9 cellular contexts compared by ENCODE assay signal in genomic region chr22:18055619-18056160, GRCh38. TPM values are rescaled to one million over a fixed set of nuclear protein-coding genes. Genes with fewer than 3 reads are reported as not detected.
DNase-seq lines count a peak whose midpoint lies in the region; ATAC-seq, FAIRE-seq and TF ChIP-seq lines count a peak whose summit lies in the region.
"Had no signal": no experiment of that assay in that cellular context is flagged by ENCODE, and none has a peak within 500 bp of the region (broad histone marks: within the 10 kb centered on the region; RNA-seq: fewer than 3 reads in every experiment).

No MANE protein-coding gene starts in this region.

- no peak overlapping the region for H3K9ac ChIP-seq in Loucy (ENCODE audit: low read depth, low read length, poor library complexity, severe bottlenecking)
- no peak overlapping the region; the same call in 1 of the 2 replicates for H3K9ac ChIP-seq in GM12878 (ENCODE audit: control insufficient read depth, insufficient read depth, low read length)
- H3K9ac ChIP-seq in mesenchymal stem cell (ENCODE audit: low read length) = peak overlapping the region; percentile 83

- H3K18ac ChIP-seq in mesenchymal stem cell (ENCODE audit: low read depth in 1 of 2, low read length in 2 of 2) = peak overlapping the region; percentile 4 to 89

- no peaks in the 10 kb centered on the region for H3K9me2 ChIP-seq in Loucy (replicated peaks; ENCODE audit: low read depth, low read length)

- in situ Hi-C loops in GM12878 (cut with MboI) = no loop called here

- TF ChIP-seq EP300 in GM12878 (IDR thresholded peaks at IDR 0.05; ENCODE audit: borderline replicate concordance in 1 of 2, control insufficient read depth in 1 of 2, low read depth in 2 of 2, low read length in 2 of 2) = no peak
- TF ChIP-seq EP300 in suprapubic skin (IDR thresholded peaks at IDR 0.05) = no peak

- peak overlapping the region; percentile 35 for H2BK120ac ChIP-seq in mesenchymal stem cell (ENCODE audit: low read depth, low read length)

- CTCF ChIA-PET in GM12878 (lab: Yijun Ruan, JAX) = interaction anchor here (1.0 to 7.6 kb wide), 7 partner anchors 10 to 32 kb away, joined by 3 to 75 read pairs (median 10); partner anchors contain the start of genes MICAL3 and PEX26

- peak overlapping the region; percentile 6 for H2BK5ac ChIP-seq in mesenchymal stem cell (ENCODE audit: low read depth, low read length, poor library complexity, severe bottlenecking)

- no peaks in the 10 kb centered on the region for H3K4me1 ChIP-seq in Loucy (ENCODE audit: insufficient read depth, low read length, poor library complexity, severe bottlenecking)
- H3K4me1 ChIP-seq in GM12878 (ENCODE audit: control insufficient read depth, insufficient read depth, low read length) = peaks cover 30% of the 10 kb centered on the region
- peaks cover 20% of the 10 kb centered on the region for H3K4me1 ChIP-seq in mesenchymal stem cell (ENCODE audit: control insufficient read depth, insufficient read depth, low read depth, low read length)
- H3K4me1 ChIP-seq in suprapubic skin = peaks cover 28% of the 10 kb centered on the region

- H2AK5ac ChIP-seq in mesenchymal stem cell (ENCODE audit: low read length, severe bottlenecking) = peak overlapping the region; percentile 13

- BruUV-seq in GM12878 (replicated peaks; lab: Mats Ljungman, UMichigan) = no TSS peak

- no peaks in the 10 kb centered on the region for H3F3A ChIP-seq in Loucy (ENCODE audit: low read depth)

- TF ChIP-seq CTCF in Loucy (conservative IDR thresholded peaks at IDR 0.05; ENCODE audit: low read length) = no peak
- no peak for TF ChIP-seq CTCF in GM12878 (IDR thresholded peaks at IDR 0.05 in 2 of 3, conservative IDR thresholded peaks at IDR 0.05 in 1 of 3; ENCODE audit: control insufficient read depth in 2 of 3, extremely low read depth in 1 of 3, insufficient read depth in 1 of 3, low read depth in 3 of 3, low read length in 3 of 3)
- no peak for TF ChIP-seq CTCF in suprapubic skin (IDR thresholded peaks at IDR 0.05)

- H4K91ac ChIP-seq in mesenchymal stem cell (ENCODE audit: low read length) = peak overlapping the region; percentile 1

- H3K79me2 ChIP-seq in Loucy (ENCODE audit: insufficient read depth, low read length) (no peaks in the 10 kb centered on the region), GM12878 (ENCODE audit: control insufficient read depth, insufficient read depth, low read length) (no peaks in the 10 kb centered on the region)

- H3K36me3 ChIP-seq in Loucy (ENCODE audit: insufficient read depth, low read length) (no peaks in the 10 kb centered on the region), GM12878 (ENCODE audit: control insufficient read depth in 2 of 2, insufficient read depth in 2 of 2, low read length in 1 of 2) (no peaks in the 10 kb centered on the region), mesenchymal stem cell (ENCODE audit: control insufficient read depth in 1 of 2, insufficient read depth in 2 of 2, low read depth in 1 of 2, low read length in 2 of 2) (no peaks in the 10 kb centered on the region), suprapubic skin (no peaks in the 10 kb centered on the region)

- no peak overlapping the region for H2BK15ac ChIP-seq in mesenchymal stem cell (ENCODE audit: low read depth, poor library complexity, severe bottlenecking)

- H3K4me2 ChIP-seq in Loucy (ENCODE audit: low read depth, low read length, poor library complexity, severe bottlenecking) (no peak overlapping the region), GM12878 (ENCODE audit: control insufficient read depth, insufficient read depth) (peak overlapping the region; percentile 70; the same call in 1 of the 2 replicates), mesenchymal stem cell (ENCODE audit: low read length, poor library complexity, severe bottlenecking) (no peak overlapping the region)

- no peak for FAIRE-seq in GM12878 (lab: Jason Lieb, UNC)

- H3K9me3 ChIP-seq in Loucy (ENCODE audit: insufficient read depth, low read depth, low read length) (no peaks in the 10 kb centered on the region), GM12878 (replicated peaks; ENCODE audit: control insufficient read depth, insufficient read depth, low read length) (no peaks in the 10 kb centered on the region), mesenchymal stem cell (ENCODE audit: control insufficient read depth, low read length) (no peaks in the 10 kb centered on the region), suprapubic skin (no peaks in the 10 kb centered on the region)

- peak overlapping the region; percentile 41 for H4K8ac ChIP-seq in mesenchymal stem cell (ENCODE audit: low read length)

- peak overlapping the region; percentile 18 to 79 for H2BK12ac ChIP-seq in mesenchymal stem cell (ENCODE audit: low read length in 2 of 2)

- H3K27ac ChIP-seq in GM12878 (ENCODE audit: control insufficient read depth, insufficient read depth) (peak overlapping the region; percentile 49), mesenchymal stem cell (ENCODE audit: low read length, poor library complexity, severe bottlenecking) (peak overlapping the region; percentile 7), suprapubic skin (peak overlapping the region; percentile 80)

- H4K20me1 ChIP-seq in Loucy (ENCODE audit: insufficient read depth, low read length, poor library complexity, severe bottlenecking) (no peaks in the 10 kb centered on the region), GM12878 (ENCODE audit: control insufficient read depth, insufficient read depth) (no peaks in the 10 kb centered on the region)

- RAD21 ChIA-PET in GM12878 (lab: Charles Lee; ENCODE audit: unreplicated experiment) = interaction anchor here (0.6 to 5.2 kb wide), 11 partner anchors 10 to 224 kb away, joined by 3 to 78 read pairs (median 11); partner anchors contain the start of gene PEX26

- no peak for ATAC-seq in GM12878

- peak overlapping the region in 1 of 2 experiments; percentile 50 for H3K14ac ChIP-seq in mesenchymal stem cell (ENCODE audit: low read length in 2 of 2)

- H2AFZ ChIP-seq in Loucy (ENCODE audit: low read length) (peak overlapping the region; percentile 18; the same call in 1 of the 2 replicates), GM12878 (ENCODE audit: control insufficient read depth, low read depth, low read length) (peak overlapping the region; percentile 41; the same call in 1 of the 2 replicates), mesenchymal stem cell (ENCODE audit: low read depth, low read length) (no peak overlapping the region)

- intact Hi-C loops in GM12878 (cut with micrococcal nuclease; ENCODE audit: unreplicated experiment) = no loop called here

- peaks cover 3% of the 10 kb centered on the region for H3K79me1 ChIP-seq in mesenchymal stem cell (replicated peaks; ENCODE audit: low read length, poor library complexity, severe bottlenecking)

- no peak for TF ChIP-seq RAD21 in GM12878 (IDR thresholded peaks at IDR 0.05; ENCODE audit: insufficient read depth, low read depth, low read length)

- TF ChIP-seq POLR2A in GM12878 (IDR thresholded peaks at IDR 0.05; ENCODE audit: low read depth, low read length) (no peak), suprapubic skin (IDR thresholded peaks at IDR 0.05) (no peak)

- peak overlapping the region; percentile 29 to 46 for H3K4ac ChIP-seq in mesenchymal stem cell (ENCODE audit: low read depth in 1 of 2, low read length in 2 of 2)

- H3K27me3 ChIP-seq in Loucy (ENCODE audit: insufficient read depth, low read length, poor library complexity, severe bottlenecking) (no peaks in the 10 kb centered on the region), GM12878 (replicated peaks in 1 of 2; ENCODE audit: control insufficient read depth in 2 of 2, insufficient read depth in 2 of 2, low read length in 1 of 2) (no peaks in the 10 kb centered on the region), mesenchymal stem cell (ENCODE audit: control insufficient read depth in 1 of 2, insufficient read depth in 1 of 2, low read length in 2 of 2) (no peaks in the 10 kb centered on the region), suprapubic skin (no peaks in the 10 kb centered on the region)

- SMC1A ChIA-PET in GM12878 (lab: Charles Lee; ENCODE audit: uncharacterized antibody, unreplicated experiment) = interaction anchor here (0.9 to 6.2 kb wide), 12 partner anchors 12 to 258 kb away, joined by 3 to 86 read pairs (median 8); partner anchors contain the start of genes MICAL3 and PEX26

- no peak overlapping the region for H3K4me3 ChIP-seq in Loucy (ENCODE audit: low read length, poor library complexity, severe bottlenecking)
- H3K4me3 ChIP-seq in GM12878 = no peak overlapping the region
- H3K4me3 ChIP-seq in mesenchymal stem cell (ENCODE audit: insufficient read depth in 1 of 2, low read depth in 1 of 2, low read length in 2 of 2) = no peak overlapping the region
- H3K4me3 ChIP-seq in suprapubic skin = no peak overlapping the region

- no peak for DNase-seq in GM12878 (ENCODE audit: low read depth, low spot score)
- no peak for DNase-seq in mesenchymal stem cell
- no peak for DNase-seq in suprapubic skin (ENCODE audit: low spot score in 2 of 2)
- DNase-seq in GF-D8 (lab: John Stamatoyannopoulos, UW) = no peak
- DNase-seq in activated gamma-delta T cell (lab: John Stamatoyannopoulos, UW) = no peak
- DNase-seq in NCI-H1930 (lab: John Stamatoyannopoulos, UW) = no peak
- DNase-seq: activated T-cell treated with anti-CD3 and anti-CD28 coated beads, Interleukin-2, amount 50 U/mL, for 1 hour; cerebellar nuclear complex had no signal

- peak overlapping the region in 1 of 2 experiments; percentile 14 for H3K23ac ChIP-seq in mesenchymal stem cell (ENCODE audit: low read length in 2 of 2)

- POLR2A ChIA-PET in GM12878 (lab: Charles Lee) = interaction anchor here (0.6 to 4.2 kb wide), 7 partner anchors 9 to 60 kb away, joined by 4 to 27 read pairs (median 6); partner anchors contain the start of gene PEX26

- 81% methylated on average over 7 of the region's 7 CpGs for WGBS in GM12878 (ENCODE audit: insufficient coverage, insufficient replicate concordance, low lambda C conversion rate, missing lambda C conversion rate)
- 87% methylated on average over 7 of the region's 7 CpGs for WGBS in mesenchymal stem cell
- 65% methylated on average over 7 of the region's 7 CpGs for WGBS in suprapubic skin

RNA-seq across cellular contexts. Expression of gene PEX26, which starts 22.1 kb away (rescaled TPM):
- total RNA-seq in GM12878 (2013; cell fraction: nucleolus; rRNA removed) = 32.1 and 35.1 TPM in 2 replicates
- total RNA-seq in GM12878 (2014; rRNA removed) (24.1 and 25.8 TPM in 2 replicates), GM12878 (2014; rRNA removed; fragmentation: Illumina TruSeq; extraction: Trizol) (16.6 and 19.7 TPM in 2 replicates), GM12878 (2021) (50.0 and 50.8 TPM in 2 replicates), suprapubic skin (10 to 100 TPM; 31.7 to 47.3 (median 39.1) TPM)
- polyA plus RNA-seq in GM12878 (2011; ENCODE audit: low read depth) = 10.9 TPM
- polyA plus RNA-seq in GM12878 (2011; rRNA removed) (21.5 and 29.1 TPM in 2 replicates), GM12878 (2014; fragmentation: Illumina TruSeq; extraction: Trizol) (15.3 and 25.2 TPM in 2 replicates), GM12878 (2014; fragmentation: Nextera tagmentation; extraction: Ambion mirVana) (1 to 10 TPM in 1 of 2 experiments, under 1 TPM in 1; 0.79 to 1.1 TPM), GM12878 (2014; rRNA removed) (35.5 and 39.9 TPM in 2 replicates), GM12878 (2016; fragmentation: Nextera tagmentation; extraction: Ambion mirVana) (1 to 10 TPM; 6.2 to 6.9 TPM)
- 45.9 and 46.4 TPM in 2 replicates for polyA plus RNA-seq in GM12878 (2011; cell fraction: cytosol; rRNA removed)
- 21.1 and 25.5 TPM in 2 replicates for polyA plus RNA-seq in GM12878 (2011; cell fraction: nucleus; rRNA removed)
- polyA plus RNA-seq in GM12878 (2012) = 20.4 and 25.0 TPM in 2 replicates
- 35.8 and 47.0 TPM in 2 replicates for polyA minus RNA-seq in GM12878 (2011; rRNA and poly(A)+ RNA removed)
- polyA minus RNA-seq in GM12878 (2011; cell fraction: cytosol; rRNA and poly(A)+ RNA removed) = 16.1 and 18.3 TPM in 2 replicates
- polyA minus RNA-seq in GM12878 (2011; cell fraction: nucleus; rRNA and poly(A)+ RNA removed) = 8.1 and 13.5 TPM in 2 replicates
- polyA plus RNA-seq in mesenchymal stem cell (2013, experiment 1 of 2) = 19.3 TPM
- polyA plus RNA-seq in mesenchymal stem cell (2013, experiment 2 of 2) = 19.2 TPM

RNA-seq across cellular contexts. Expression of gene MICAL3, which starts 31.3 kb away (rescaled TPM):
- 350 and 390 TPM in 2 replicates for total RNA-seq in GM12878 (2013; cell fraction: nucleolus; rRNA removed)
- total RNA-seq in GM12878 (2014; rRNA removed) = 24.1 and 26.8 TPM in 2 replicates
- total RNA-seq in GM12878 (2014; rRNA removed; fragmentation: Illumina TruSeq; extraction: Trizol) = 27.0 and 30.5 TPM in 2 replicates
- total RNA-seq in GM12878 (2021) = 88.1 and 92.2 TPM in 2 replicates
- 10.0 TPM for polyA plus RNA-seq in GM12878 (2011; ENCODE audit: low read depth)
- polyA plus RNA-seq in GM12878 (2011; rRNA removed) = 12.6 and 21.2 TPM in 2 replicates
- polyA plus RNA-seq in GM12878 (2011; cell fraction: cytosol; rRNA removed) = 10.7 and 12.7 TPM in 2 replicates
- 68.4 and 143 TPM in 2 replicates for polyA plus RNA-seq in GM12878 (2011; cell fraction: nucleus; rRNA removed)
- polyA plus RNA-seq in GM12878 (2012) = 17.8 and 21.9 TPM in 2 replicates
- 44.7 and 57.4 TPM in 2 replicates for polyA plus RNA-seq in GM12878 (2014; fragmentation: Illumina TruSeq; extraction: Trizol)
- 1 to 10 TPM; 2.6 to 3.3 TPM for polyA plus RNA-seq in GM12878 (2014; fragmentation: Nextera tagmentation; extraction: Ambion mirVana)
- 30.8 and 36.1 TPM in 2 replicates for polyA plus RNA-seq in GM12878 (2014; rRNA removed)
- 10 to 100 TPM; 11.0 to 16.4 TPM for polyA plus RNA-seq in GM12878 (2016; fragmentation: Nextera tagmentation; extraction: Ambion mirVana)
- 47.1 and 52.2 TPM in 2 replicates for polyA minus RNA-seq in GM12878 (2011; rRNA and poly(A)+ RNA removed)
- 18.7 and 21.0 TPM in 2 replicates for polyA minus RNA-seq in GM12878 (2011; cell fraction: cytosol; rRNA and poly(A)+ RNA removed)
- polyA minus RNA-seq in GM12878 (2011; cell fraction: nucleus; rRNA and poly(A)+ RNA removed) = 46.8 and 73.0 TPM in 2 replicates
- polyA plus RNA-seq in mesenchymal stem cell (2013, experiment 1 of 2) = 8.3 TPM
- 6.7 TPM for polyA plus RNA-seq in mesenchymal stem cell (2013, experiment 2 of 2)
- 10 to 100 TPM; 30.4 to 57.1 (median 37.7) TPM for total RNA-seq in suprapubic skin

RNA-seq across cellular contexts. Expression of gene TUBA8, which starts 54.9 kb away (rescaled TPM):
- 7.2 and 8.4 TPM in 2 replicates for total RNA-seq in GM12878 (2013; cell fraction: nucleolus; rRNA removed)
- 20.9 and 24.1 TPM in 2 replicates for total RNA-seq in GM12878 (2014; rRNA removed)
- total RNA-seq in GM12878 (2014; rRNA removed; fragmentation: Illumina TruSeq; extraction: Trizol) = 11.9 and 14.7 TPM in 2 replicates
- 21.0 and 21.1 TPM in 2 replicates for total RNA-seq in GM12878 (2021)
- polyA plus RNA-seq in GM12878 (2011; ENCODE audit: low read depth) = 7.9 TPM
- polyA plus RNA-seq in GM12878 (2011; rRNA removed) = 4.1 and 7.0 TPM in 2 replicates
- polyA plus RNA-seq in GM12878 (2011; cell fraction: cytosol; rRNA removed) = 11.6 and 12.3 TPM in 2 replicates
- 6.2 and 6.5 TPM in 2 replicates for polyA plus RNA-seq in GM12878 (2011; cell fraction: nucleus; rRNA removed)
- 8.5 and 13.0 TPM in 2 replicates for polyA plus RNA-seq in GM12878 (2012)
- polyA plus RNA-seq in GM12878 (2014; fragmentation: Illumina TruSeq; extraction: Trizol) = 13.1 and 23.7 TPM in 2 replicates
- polyA plus RNA-seq in GM12878 (2014; fragmentation: Nextera tagmentation; extraction: Ambion mirVana) = 1 to 10 TPM; 2.2 to 5.5 TPM
- polyA plus RNA-seq in GM12878 (2014; rRNA removed) = 25.5 and 26.0 TPM in 2 replicates
- 10 to 100 TPM; 27.3 to 30.3 TPM for polyA plus RNA-seq in GM12878 (2016; fragmentation: Nextera tagmentation; extraction: Ambion mirVana)
- polyA minus RNA-seq in GM12878 (2011; rRNA and poly(A)+ RNA removed) = 4.2 and 7.4 TPM in 2 replicates
- 1.4 and 1.6 TPM in 2 replicates for polyA minus RNA-seq in GM12878 (2011; cell fraction: cytosol; rRNA and poly(A)+ RNA removed)
- polyA minus RNA-seq in GM12878 (2011; cell fraction: nucleus; rRNA and poly(A)+ RNA removed) = 0.48 and 1.4 TPM in 2 replicates
- 0.65 TPM for polyA plus RNA-seq in mesenchymal stem cell (2013, experiment 1 of 2)
- 0.51 TPM for polyA plus RNA-seq in mesenchymal stem cell (2013, experiment 2 of 2)
- total RNA-seq in suprapubic skin = 1 to 10 TPM; 1.7 to 7.1 (median 2.6) TPM

Comparison
In these comparisons a context has a peak if more than half of its experiments do, and no peak if none do; other contexts are left out.
1. H3K27ac ChIP-seq: peak in every context shown above with its lines; median percentile 80 in suprapubic skin; 49 in GM12878; 7 in mesenchymal stem cell.